Comparison of ENCODE assay signal across 10 cellular contexts in the genomic region with DNA sequence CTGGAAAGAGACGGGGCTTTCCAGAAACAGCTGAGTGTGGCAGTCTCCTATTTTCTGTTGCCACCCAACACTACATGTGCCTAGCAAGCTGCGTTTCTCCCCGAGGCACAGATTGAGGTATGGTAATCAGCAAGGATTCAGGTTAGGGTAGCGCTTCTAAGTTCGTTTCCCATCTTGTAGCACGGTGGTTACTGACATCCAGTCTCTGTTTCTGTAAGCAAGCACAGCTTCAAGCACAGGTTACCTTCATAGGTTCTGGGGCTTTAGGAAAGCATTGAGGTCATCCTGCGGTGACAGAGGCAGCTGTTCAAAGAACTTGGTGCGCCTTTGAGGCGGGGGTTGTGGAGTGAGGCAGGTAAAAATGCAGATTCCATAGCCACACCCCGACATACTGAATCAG. TPM values are rescaled to one million over a fixed set of nuclear protein-coding genes. Genes with fewer than 3 reads are reported as not detected.
DNase-seq lines count a peak whose midpoint lies in the region; ATAC-seq and TF ChIP-seq lines count a peak whose summit lies in the region.
"Not testable (repeated sequence)": the region's sequence is repeated elsewhere in the genome, so short reads cannot be mapped to it uniquely, and the experiment has no call there.
"Had no signal": no experiment of that assay in that cellular context is flagged by ENCODE, and none has a peak within 500 bp of the region (broad histone marks: within the 10 kb centered on the region; RNA-seq: fewer than 3 reads in every experiment).

No MANE protein-coding gene starts in this region.

- not testable (repeated sequence) for H3K9me3 Mint-ChIP-seq in activated T-helper 2 cell treated with anti-CD3 and anti-CD28 coated beads, Interferon-gamma antibody, Interleukin-2, Interleukin-4, amounts not matched to agents 10 μg/mL and 5 μg/mL and 100 μg/mL, durations not matched to agents 14 hours and 24 hours and 36 hours; naive thymus-derived CD8-positive, alpha-beta T cell

- H3K9me3 ChIP-seq in HAP-1, Peyer's patch, esophagus squamous epithelium: not testable (repeated sequence)

- intact Hi-C loops in activated T-helper 2 cell treated with anti-CD3 and anti-CD28 coated beads, Interferon-gamma antibody, Interleukin-2, Interleukin-4, amounts not matched to agents 10 μg/mL and 5 μg/mL and 100 μg/mL, durations not matched to agents 14 hours and 24 hours and 36 hours (cut with micrococcal nuclease), result loop anchor here (1.0 to 5.0 kb wide), 3 partner anchors 35 to 529 kb away; partner anchors contain the start of genes FAM111A and ZFP91
- intact Hi-C loops in esophagus squamous epithelium (cut with DNase I), result not testable (repeated sequence)

- H3K4me3 Mint-ChIP-seq in activated T-helper 2 cell treated with anti-CD3 and anti-CD28 coated beads, Interferon-gamma antibody, Interleukin-2, Interleukin-4, amounts not matched to agents 10 μg/mL and 5 μg/mL and 100 μg/mL, durations not matched to agents 14 hours and 24 hours and 36 hours (ENCODE audit: low read depth), result peak overlapping the region; percentile 93
- H3K4me3 Mint-ChIP-seq in naive thymus-derived CD8-positive, alpha-beta T cell, result peak overlapping the region in 7 of 10 donors; percentile 12 to 85 (median 78)

- not testable (repeated sequence) for H3K27me3 Mint-ChIP-seq in activated T-helper 2 cell treated with anti-CD3 and anti-CD28 coated beads, Interferon-gamma antibody, Interleukin-2, Interleukin-4, amounts not matched to agents 10 μg/mL and 5 μg/mL and 100 μg/mL, durations not matched to agents 14 hours and 24 hours and 36 hours (ENCODE audit: low read depth)
- peaks cover 12 to 42% (median 38%) of the 10 kb centered on the region in 5 donors for H3K27me3 Mint-ChIP-seq in naive thymus-derived CD8-positive, alpha-beta T cell

- TF ChIP-seq POLR2A in Peyer's patch (IDR thresholded peaks at IDR 0.05); esophagus squamous epithelium (IDR thresholded peaks at IDR 0.05): not testable (repeated sequence)

- POLR2A ChIA-PET in naive thymus-derived CD8-positive, alpha-beta T cell (lab: Charles Lee), result not testable (repeated sequence)

- peak; percentile 31 for ATAC-seq in GM18511 (IDR thresholded peaks at IDR 0.05; ENCODE audit: unreplicated experiment)
- ATAC-seq in naive thymus-derived CD8-positive, alpha-beta T cell, result peak; percentile 32 to 65

- in situ Hi-C loops in HAP-1 (cut with MboI; ENCODE audit: low sequenced_read_pairs), result not testable (repeated sequence)

- 3 to 17% methylated on average over 4 to 10 of the region's 10 CpGs for WGBS in esophagus squamous epithelium, 2 donors

- H3K36me3 Mint-ChIP-seq in activated T-helper 2 cell treated with anti-CD3 and anti-CD28 coated beads, Interferon-gamma antibody, Interleukin-2, Interleukin-4, amounts not matched to agents 10 μg/mL and 5 μg/mL and 100 μg/mL, durations not matched to agents 14 hours and 24 hours and 36 hours (ENCODE audit: low read depth), result peaks cover 57% of the 10 kb centered on the region
- not testable (repeated sequence) for H3K36me3 Mint-ChIP-seq in naive thymus-derived CD8-positive, alpha-beta T cell

- H3K4me3 ChIP-seq in HAP-1 (peak overlapping the region; percentile 43), Peyer's patch (peak overlapping the region in 3 of 4 donors; percentile 41 to 63 (median 59)), esophagus squamous epithelium (peak overlapping the region in 3 of 4 donors; percentile 56 to 75 (median 61))

- peaks cover 60% of the 10 kb centered on the region for H3K4me1 Mint-ChIP-seq in activated T-helper 2 cell treated with anti-CD3 and anti-CD28 coated beads, Interferon-gamma antibody, Interleukin-2, Interleukin-4, amounts not matched to agents 10 μg/mL and 5 μg/mL and 100 μg/mL, durations not matched to agents 14 hours and 24 hours and 36 hours (ENCODE audit: low read depth)
- peaks cover 9 to 51% (median 25%) of the 10 kb centered on the region in 4 donors for H3K4me1 Mint-ChIP-seq in naive thymus-derived CD8-positive, alpha-beta T cell

- not testable (repeated sequence) for H3K27me3 ChIP-seq in HAP-1 (ENCODE audit: low read depth); Peyer's patch
- H3K27me3 ChIP-seq in esophagus squamous epithelium, result peaks cover 0 to 20% (median 0%) of the 10 kb centered on the region in 4 donors

- H3K36me3 ChIP-seq in HAP-1 (replicated peaks), result peaks cover 32% of the 10 kb centered on the region
- H3K36me3 ChIP-seq in Peyer's patch, esophagus squamous epithelium: not testable (repeated sequence)

- H3K27ac ChIP-seq in Peyer's patch, result peak overlapping the region in 2 of 4 donors; percentile 18 to 72
- peak overlapping the region in 1 of 4 donors; percentile 0 for H3K27ac ChIP-seq in esophagus squamous epithelium

- not testable (repeated sequence) for TF ChIP-seq CTCF in Peyer's patch (IDR thresholded peaks at IDR 0.05); esophagus squamous epithelium (IDR thresholded peaks at IDR 0.05)

- DNase-seq in HAP-1 (ENCODE audit: low spot score in 2 of 2) (peak in 1 of 2 experiments; percentile 11), HT1080 (ENCODE audit: low read depth) (peak; percentile 10), Peyer's patch (peak in 1 of 3 donors; percentile 17)
- not testable (repeated sequence) for DNase-seq in activated T-helper 2 cell treated with anti-CD3 and anti-CD28 coated beads, Interferon-gamma antibody, Interleukin-2, Interleukin-4, amounts not matched to agents 10 μg/mL and 5 μg/mL and 100 μg/mL, durations not matched to agents 14 hours and 24 hours and 36 hours (ENCODE audit: low spot score); esophagus squamous epithelium (lab: John Stamatoyannopoulos, UW)
- peak in 3 of 10 donors; percentile 2 to 5 (median 4) for DNase-seq in naive thymus-derived CD8-positive, alpha-beta T cell

- H3K27ac Mint-ChIP-seq in activated T-helper 2 cell treated with anti-CD3 and anti-CD28 coated beads, Interferon-gamma antibody, Interleukin-2, Interleukin-4, amounts not matched to agents 10 μg/mL and 5 μg/mL and 100 μg/mL, durations not matched to agents 14 hours and 24 hours and 36 hours, result peak overlapping the region; percentile 34
- H3K27ac Mint-ChIP-seq in naive thymus-derived CD8-positive, alpha-beta T cell, result peak overlapping the region in 1 of 10 donors; percentile 1

- not testable (repeated sequence) for H3K4me1 ChIP-seq in HAP-1
- H3K4me1 ChIP-seq in Peyer's patch, result peaks cover 0 to 13% (median 8%) of the 10 kb centered on the region in 4 donors
- H3K4me1 ChIP-seq in esophagus squamous epithelium, result peaks cover 7 to 24% (median 14%) of the 10 kb centered on the region in 3 donors

RNA-seq across cellular contexts. Expression of gene FAM111B, which starts 0.7 kb away (rescaled TPM):
- total RNA-seq in HT1080 (2014; rRNA removed; shearing (Covaris generic)), result 22.5 and 25.4 TPM in 2 replicates
- polyA plus RNA-seq in HT1080 (2015; cell fraction: cytosol; rRNA removed), result 7.0 and 8.6 TPM in 2 replicates
- polyA plus RNA-seq in HT1080 (2015; cell fraction: nucleus; rRNA removed), result 15.8 and 24.3 TPM in 2 replicates
- total RNA-seq in Peyer's patch (1 to 10 TPM; 1.8 to 6.0 (median 4.7) TPM), esophagus squamous epithelium (10 to 100 TPM in 2 of 4 donors, 1 to 10 TPM in 2; 2.9 to 14.9 (median 8.0) TPM)
- 57.6 and 59.4 TPM in 2 replicates for total RNA-seq in activated T-helper 2 cell treated with anti-CD3 and anti-CD28 coated beads, Interferon-gamma antibody, Interleukin-2, Interleukin-4, amounts not matched to agents 10 μg/mL and 5 μg/mL and 100 μg/mL, durations not matched to agents 14 hours and 24 hours and 36 hours
- 1 to 10 TPM; 2.9 to 4.6 TPM for total RNA-seq in naive thymus-derived CD8-positive, alpha-beta T cell
- polyA plus RNA-seq in naive thymus-derived CD8-positive, alpha-beta T cell, result not detected

RNA-seq across cellular contexts. Expression of gene GLYATL1B, which starts 21.6 kb away (rescaled TPM):
- total RNA-seq in HT1080 (2014; rRNA removed; shearing (Covaris generic)), result not detected in 2 replicates
- not detected in 2 replicates for polyA plus RNA-seq in HT1080 (2015; cell fraction: cytosol; rRNA removed)
- not detected in 2 replicates for polyA plus RNA-seq in HT1080 (2015; cell fraction: nucleus; rRNA removed)
- not detected for total RNA-seq in Peyer's patch
- total RNA-seq in activated T-helper 2 cell treated with anti-CD3 and anti-CD28 coated beads, Interferon-gamma antibody, Interleukin-2, Interleukin-4, amounts not matched to agents 10 μg/mL and 5 μg/mL and 100 μg/mL, durations not matched to agents 14 hours and 24 hours and 36 hours, result not detected in 2 replicates
- not detected for total RNA-seq in esophagus squamous epithelium
- not detected for total RNA-seq in naive thymus-derived CD8-positive, alpha-beta T cell
- polyA plus RNA-seq in naive thymus-derived CD8-positive, alpha-beta T cell, result not detected
- total RNA-seq: esophagus muscularis mucosa, M059J, temporal lobe had no signal

RNA-seq across cellular contexts. Expression of gene FAM111A, which starts 34.9 kb away (rescaled TPM):
- total RNA-seq in HT1080 (2014; rRNA removed; shearing (Covaris generic)), result 48.0 and 51.4 TPM in 2 replicates
- polyA plus RNA-seq in HT1080 (2015; cell fraction: cytosol; rRNA removed), result 22.5 and 29.1 TPM in 2 replicates
- polyA plus RNA-seq in HT1080 (2015; cell fraction: nucleus; rRNA removed), result 99.0 and 99.9 TPM in 2 replicates
- total RNA-seq in Peyer's patch (10 to 100 TPM; 43.0 to 96.6 (median 68.5) TPM), esophagus squamous epithelium (10 to 100 TPM; 15.0 to 23.3 (median 16.7) TPM)
- total RNA-seq in activated T-helper 2 cell treated with anti-CD3 and anti-CD28 coated beads, Interferon-gamma antibody, Interleukin-2, Interleukin-4, amounts not matched to agents 10 μg/mL and 5 μg/mL and 100 μg/mL, durations not matched to agents 14 hours and 24 hours and 36 hours, result 66.2 and 69.1 TPM in 2 replicates
- 100 to 1,000 TPM; 113 to 117 TPM for total RNA-seq in naive thymus-derived CD8-positive, alpha-beta T cell
- polyA plus RNA-seq in naive thymus-derived CD8-positive, alpha-beta T cell, result 10 to 100 TPM; 21.7 to 26.4 (median 22.9) TPM
